21 cellular contexts compared by ENCODE assay signal in the genomic region with DNA sequence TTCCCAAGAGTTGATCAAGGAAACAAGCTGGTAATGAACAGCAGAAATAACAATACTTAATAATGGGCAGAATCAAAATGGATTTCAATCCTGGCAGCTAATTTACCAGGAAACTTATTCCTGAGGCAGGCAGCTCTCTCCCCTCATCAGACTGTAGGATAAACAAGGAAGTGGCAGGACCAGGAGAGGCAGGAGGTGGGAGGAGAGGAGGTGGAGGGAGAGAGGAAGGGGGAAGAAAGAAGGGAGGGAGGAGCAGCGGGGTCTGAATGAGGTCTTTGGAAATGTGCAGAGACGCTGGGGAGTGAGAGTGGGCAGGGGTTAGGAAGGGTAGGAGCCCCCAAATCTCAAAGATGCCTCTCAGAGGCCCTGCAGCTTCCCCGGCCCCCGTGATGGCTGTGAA.
DNase-seq lines count a peak whose midpoint lies in the region; ATAC-seq, FAIRE-seq and TF ChIP-seq lines count a peak whose summit lies in the region.
"Had no signal": no experiment of that assay in that cellular context is flagged by ENCODE, and none has a peak within 500 bp of the region (broad histone marks: within the 10 kb centered on the region; RNA-seq: fewer than 3 reads in every experiment).

No MANE protein-coding gene starts in this region.

- peaks cover 6% of the 10 kb centered on the region for H3K4me1 Mint-ChIP-seq in mesothelial cell of epicardium

- peaks cover 22% of the 10 kb centered on the region for H3K9me3 Mint-ChIP-seq in mesothelial cell of epicardium
- H3K9me3 Mint-ChIP-seq: activated naive CD4-positive, alpha-beta T cell treated with anti-CD3 and anti-CD28 coated beads, Interleukin-2, amount 10 ng/mL, durations not matched to agents 7 days and 5 days; CD4-positive, CD25-positive, alpha-beta regulatory T cell; stimulated activated naive CD8-positive, alpha-beta T cell treated with anti-CD3 and anti-CD28 coated beads, Interleukin-15, amount 100 ng/mL, for 72 hours had no signal

- TF ChIP-seq POLR2A in GM12892 (IDR thresholded peaks at IDR 0.05; ENCODE audit: low read depth, low read length): no peak

- TF ChIP-seq CTCF in VCaP (conservative IDR thresholded peaks at IDR 0.05): no peak
- no peak for TF ChIP-seq CTCF in mesothelial cell of epicardium (IDR thresholded peaks at IDR 0.05; ENCODE audit: unreplicated experiment)

- no peak for ATAC-seq in GM19035 (IDR thresholded peaks at IDR 0.05; ENCODE audit: unreplicated experiment)
- no peak for ATAC-seq in HG02981 (IDR thresholded peaks at IDR 0.05; ENCODE audit: unreplicated experiment)
- no peak for ATAC-seq in left lobe of liver
- ATAC-seq: lower lobe of right lung; stimulated activated naive CD8-positive, alpha-beta T cell treated with anti-CD3 and anti-CD28 coated beads, Interleukin-15, amount 100 ng/mL, for 72 hours had no signal

- peak overlapping the region; percentile 49 for H3K27ac ChIP-seq in VCaP
- H3K27ac ChIP-seq: lower lobe of right lung, tibial artery had no signal

- DNase-seq in DMS153 (lab: John Stamatoyannopoulos, UW) (peak; percentile 48), GM12892 (ENCODE audit: insufficient read length) (no peak), mesothelial cell of epicardium (ENCODE audit: low spot score in 2 of 2, unreplicated experiment in 2 of 2) (no peak), NCI-H187 (lab: John Stamatoyannopoulos, UW) (no peak), left lobe of liver (ENCODE audit: low spot score) (no peak)
- DNase-seq: activated CD4-positive, alpha-beta T cell treated with anti-CD3 and anti-CD28 coated beads for 4 hours; activated naive CD4-positive, alpha-beta T cell treated with anti-CD3 and anti-CD28 coated beads, Interleukin-2, amount 10 ng/mL, durations not matched to agents 7 days and 5 days; anterior cingulate cortex; CD4-positive, CD25-positive, alpha-beta regulatory T cell; central memory CD4-positive, alpha-beta T cell; foreskin fibroblast; immature natural killer cell; lower lobe of right lung; NCI-H226; occipital lobe; SIG-M5; stimulated activated naive CD8-positive, alpha-beta T cell treated with anti-CD3 and anti-CD28 coated beads, Interleukin-15, amount 100 ng/mL, for 72 hours; tibial artery had no signal

- no peaks in the 10 kb centered on the region for H3K27me3 Mint-ChIP-seq in mesothelial cell of epicardium (ENCODE audit: low read depth)
- H3K27me3 Mint-ChIP-seq: stimulated activated naive CD8-positive, alpha-beta T cell treated with anti-CD3 and anti-CD28 coated beads, Interleukin-15, amount 100 ng/mL, for 72 hours had no signal

- H3K36me3 Mint-ChIP-seq in mesothelial cell of epicardium: no peaks in the 10 kb centered on the region
- H3K36me3 Mint-ChIP-seq: activated naive CD4-positive, alpha-beta T cell treated with anti-CD3 and anti-CD28 coated beads, Interleukin-2, amount 10 ng/mL, durations not matched to agents 7 days and 5 days; CD4-positive, CD25-positive, alpha-beta regulatory T cell; immature natural killer cell had no signal

- H3K4me3 Mint-ChIP-seq in mesothelial cell of epicardium: no peak overlapping the region
- H3K4me3 Mint-ChIP-seq: activated naive CD4-positive, alpha-beta T cell treated with anti-CD3 and anti-CD28 coated beads, Interleukin-2, amount 10 ng/mL, durations not matched to agents 7 days and 5 days; CD4-positive, CD25-positive, alpha-beta regulatory T cell; immature natural killer cell; stimulated activated naive CD8-positive, alpha-beta T cell treated with anti-CD3 and anti-CD28 coated beads, Interleukin-15, amount 100 ng/mL, for 72 hours had no signal

- FAIRE-seq in GM12892 (lab: Jason Lieb, UNC): peak; percentile 63

- peak overlapping the region; percentile 43 for H3K27ac Mint-ChIP-seq in mesothelial cell of epicardium
- H3K27ac Mint-ChIP-seq: activated naive CD4-positive, alpha-beta T cell treated with anti-CD3 and anti-CD28 coated beads, Interleukin-2, amount 10 ng/mL, durations not matched to agents 7 days and 5 days; immature natural killer cell; stimulated activated naive CD8-positive, alpha-beta T cell treated with anti-CD3 and anti-CD28 coated beads, Interleukin-15, amount 100 ng/mL, for 72 hours had no signal
